In genomic region chr20:32906871-32907495, GRCh38 we compare ENCODE assay signal across 19 cellular contexts. TPM values are rescaled to one million over a fixed set of nuclear protein-coding genes. Genes with fewer than 3 reads are reported as not detected.
DNase-seq lines count a peak whose midpoint lies in the region; ATAC-seq lines count a peak whose summit lies in the region.
"Had no signal": no experiment of that assay in that cellular context is flagged by ENCODE, and none has a peak within 500 bp of the region (broad histone marks: within the 10 kb centered on the region; RNA-seq: fewer than 3 reads in every experiment).

No MANE protein-coding gene starts in this region.

- no peaks in the 10 kb centered on the region for H3K36me3 Mint-ChIP-seq in T-helper 17 cell (ENCODE audit: low read depth)
- H3K36me3 Mint-ChIP-seq in stimulated activated memory B cell treated with anti-CD40 and anti-IgM and Interleukin-4, amounts not matched to agents 10 μg/mL and 1 μg/mL and 100 μg/mL, for 72 hours = no peaks in the 10 kb centered on the region
- H3K36me3 Mint-ChIP-seq: CD4-positive, CD25-positive, alpha-beta regulatory T cell had no signal

- no peak for ATAC-seq in T-helper 17 cell
- ATAC-seq in stimulated activated memory B cell treated with anti-CD40 and anti-IgM and Interleukin-4, amounts not matched to agents 10 μg/mL and 1 μg/mL and 100 μg/mL, for 72 hours = no peak
- ATAC-seq in GM19463 (IDR thresholded peaks at IDR 0.05; ENCODE audit: unreplicated experiment) = no peak

- no peak overlapping the region for H4K5ac ChIP-seq in mesendoderm (ENCODE audit: low read length)

- no peak overlapping the region for H4K8ac ChIP-seq in mesendoderm (ENCODE audit: low read depth, low read length)

- DNase-seq in T-helper 17 cell (no peak), mesendoderm (no peak), NAMALWA (ENCODE audit: low spot score) (no peak)
- DNase-seq in activated effector memory CD4-positive, alpha-beta T cell treated with Interleukin-2 at 50 U/mL for 16 hours = no peak
- DNase-seq: BE2C; CD4-positive, CD25-positive, alpha-beta regulatory T cell; H9; MV-4-11; NCI-H1105 treated with DMSO at 0.1 percent for 48 hours; NCI-H146; NCI-H1930; NCI-H2107; NCI-H524; NCI-H748 treated with DMSO at 0.1 percent for 48 hours; SK-N-SH had no signal

- peak overlapping the region in 1 of 11 experiments; percentile 13; a peak in 1 of 22 replicates for H3K27ac ChIP-seq in BLaER1 treated with 17β-estradiol and CSF1 and Interleukin-3, amounts not matched to agents 10 nM and 100 nM
- H3K27ac ChIP-seq in mesendoderm (ENCODE audit: low read depth, low read length) = no peak overlapping the region

- no peaks in the 10 kb centered on the region for H3K27me3 ChIP-seq in BLaER1 treated with 17β-estradiol and CSF1 and Interleukin-3, amounts not matched to agents 10 nM and 100 nM
- no peaks in the 10 kb centered on the region for H3K27me3 ChIP-seq in mesendoderm (ENCODE audit: insufficient read depth, low read length, poor library complexity)
- H3K27me3 ChIP-seq: BE2C had no signal

- peak overlapping the region; percentile 60 for H3K27ac Mint-ChIP-seq in T-helper 17 cell
- peak overlapping the region; percentile 48 for H3K27ac Mint-ChIP-seq in stimulated activated memory B cell treated with anti-CD40 and anti-IgM and Interleukin-4, amounts not matched to agents 10 μg/mL and 1 μg/mL and 100 μg/mL, for 72 hours

- peak overlapping the region; percentile 17 for H3K56ac ChIP-seq in mesendoderm (ENCODE audit: low read length)

- H2BK5ac ChIP-seq in mesendoderm (ENCODE audit: low read length) = no peak overlapping the region

- no CpG with 5 or more reads among the region's 13 CpGs for WGBS in mesendoderm (ENCODE audit: extremely low coverage, insufficient coverage, low lambda C conversion rate)

- no peak overlapping the region for H3K18ac ChIP-seq in mesendoderm (ENCODE audit: low read length)

- no peak overlapping the region for H2AK5ac ChIP-seq in mesendoderm (ENCODE audit: low read length)

- no peaks in the 10 kb centered on the region for H3K79me1 ChIP-seq in mesendoderm (ENCODE audit: low read length)

- peak overlapping the region in 2 of 11 experiments; percentile 1 to 39; a peak in 2 of 22 replicates for H3K9ac ChIP-seq in BLaER1 treated with 17β-estradiol and CSF1 and Interleukin-3, amounts not matched to agents 10 nM and 100 nM
- H3K9ac ChIP-seq in mesendoderm (ENCODE audit: low read length) = no peak overlapping the region
- H3K9ac ChIP-seq: SK-N-SH had no signal

- no peaks in the 10 kb centered on the region; a peak in 1 of 22 replicates for H4K20me1 ChIP-seq in BLaER1 treated with 17β-estradiol and CSF1 and Interleukin-3, amounts not matched to agents 10 nM and 100 nM

- peak overlapping the region; percentile 3 to 88 (median 69); a peak in 19 of 22 replicates for H3K4me2 ChIP-seq in BLaER1 treated with 17β-estradiol and CSF1 and Interleukin-3, amounts not matched to agents 10 nM and 100 nM
- H3K4me2 ChIP-seq in mesendoderm (ENCODE audit: low read length) = no peak overlapping the region
- H3K4me2 ChIP-seq: SK-N-SH had no signal

- no peak overlapping the region for H3K23ac ChIP-seq in mesendoderm (ENCODE audit: low read length)

- H3K4me1 Mint-ChIP-seq in T-helper 17 cell = peaks cover 34% of the 10 kb centered on the region
- peaks cover 21% of the 10 kb centered on the region for H3K4me1 Mint-ChIP-seq in stimulated activated memory B cell treated with anti-CD40 and anti-IgM and Interleukin-4, amounts not matched to agents 10 μg/mL and 1 μg/mL and 100 μg/mL, for 72 hours
- H3K4me1 Mint-ChIP-seq: H9 had no signal

- H3K36me3 ChIP-seq in BLaER1 treated with 17β-estradiol and CSF1 and Interleukin-3, amounts not matched to agents 10 nM and 100 nM = no peaks in the 10 kb centered on the region
- no peaks in the 10 kb centered on the region for H3K36me3 ChIP-seq in mesendoderm (ENCODE audit: control insufficient read depth, insufficient read depth, low read length)
- H3K36me3 ChIP-seq: BE2C had no signal

- no peaks in the 10 kb centered on the region for H3K9me3 ChIP-seq in BLaER1 treated with 17β-estradiol and CSF1 and Interleukin-3, amounts not matched to agents 10 nM and 100 nM (replicated peaks in 1 of 11)
- H3K9me3 ChIP-seq in T-helper 17 cell (ENCODE audit: control insufficient read depth, low read length, poor library complexity, severe bottlenecking) = no peaks in the 10 kb centered on the region
- H3K9me3 ChIP-seq: BE2C, SK-N-SH had no signal

- peaks cover 11 to 50% (median 36%) of the 10 kb centered on the region in 10 experiments for H3K4me1 ChIP-seq in BLaER1 treated with 17β-estradiol and CSF1 and Interleukin-3, amounts not matched to agents 10 nM and 100 nM
- H3K4me1 ChIP-seq in mesendoderm (ENCODE audit: control insufficient read depth, low read depth, low read length) = no peaks in the 10 kb centered on the region
- H3K4me1 ChIP-seq: BE2C had no signal

- H3K9me3 Mint-ChIP-seq in stimulated activated memory B cell treated with anti-CD40 and anti-IgM and Interleukin-4, amounts not matched to agents 10 μg/mL and 1 μg/mL and 100 μg/mL, for 72 hours = no peaks in the 10 kb centered on the region
- H3K9me3 Mint-ChIP-seq: H9 had no signal

- no peak overlapping the region for H2BK120ac ChIP-seq in mesendoderm (ENCODE audit: low read depth, low read length)

- H3K4me3 ChIP-seq in BLaER1 treated with 17β-estradiol and CSF1 and Interleukin-3, amounts not matched to agents 10 nM and 100 nM = no peak overlapping the region
- no peak overlapping the region for H3K4me3 ChIP-seq in mesendoderm (ENCODE audit: low read length)

- H3K27me3 Mint-ChIP-seq in T-helper 17 cell = no peaks in the 10 kb centered on the region
- no peaks in the 10 kb centered on the region for H3K27me3 Mint-ChIP-seq in stimulated activated memory B cell treated with anti-CD40 and anti-IgM and Interleukin-4, amounts not matched to agents 10 μg/mL and 1 μg/mL and 100 μg/mL, for 72 hours
- H3K27me3 Mint-ChIP-seq: CD4-positive, CD25-positive, alpha-beta regulatory T cell had no signal

- peak overlapping the region; percentile 41 for H3K4ac ChIP-seq in mesendoderm (ENCODE audit: low read depth, low read length)

- no peak overlapping the region for H2BK15ac ChIP-seq in mesendoderm (replicated peaks; ENCODE audit: low read depth)

- H3K4me3 Mint-ChIP-seq in T-helper 17 cell = no peak overlapping the region
- H3K4me3 Mint-ChIP-seq in stimulated activated memory B cell treated with anti-CD40 and anti-IgM and Interleukin-4, amounts not matched to agents 10 μg/mL and 1 μg/mL and 100 μg/mL, for 72 hours = no peak overlapping the region
- H3K4me3 Mint-ChIP-seq: CD4-positive, CD25-positive, alpha-beta regulatory T cell; H9 had no signal

- H3K79me2 ChIP-seq in mesendoderm (ENCODE audit: control insufficient read depth, insufficient read depth, low read length) = no peaks in the 10 kb centered on the region

RNA-seq across cellular contexts. Expression of gene EFCAB8, which starts 48.3 kb away (rescaled TPM):
- total RNA-seq in T-helper 17 cell = 1 to 10 TPM in 1 of 2 donors, under 1 TPM in 1; 0.32 to 1.8 TPM
- polyA plus RNA-seq in mesendoderm (2013, experiment 1 of 2) = 0.06 TPM
- 0.03 TPM for polyA plus RNA-seq in mesendoderm (2013, experiment 2 of 2)
- total RNA-seq: MCF 10A had no signal
- polyA plus RNA-seq: CD4-positive, CD25-positive, alpha-beta regulatory T cell; SK-N-SH had no signal
